ENCODE assay signal across 17 cellular contexts in genomic region chr22:49026476-49027121, GRCh38.
DNase-seq lines count a peak whose midpoint lies in the region; ATAC-seq, FAIRE-seq and TF ChIP-seq lines count a peak whose summit lies in the region.
"Had no signal": no experiment of that assay in that cellular context is flagged by ENCODE, and none has a peak within 500 bp of the region (broad histone marks: within the 10 kb centered on the region; RNA-seq: fewer than 3 reads in every experiment).

No MANE protein-coding gene starts in this region.

- H3K79me2 ChIP-seq in Karpas-422 (ENCODE audit: low read length), result no peaks in the 10 kb centered on the region

- H3K9me3 ChIP-seq in Karpas-422 (ENCODE audit: low read length) (no peaks in the 10 kb centered on the region), WERI-Rb-1 (ENCODE audit: severe bottlenecking) (no peaks in the 10 kb centered on the region)
- H3K9me3 ChIP-seq: colonic mucosa had no signal

- H3K4me3 Mint-ChIP-seq in neural crest cell, result no peak overlapping the region
- H3K4me3 Mint-ChIP-seq: naive B cell; T-helper 1 cell treated with Interleukin-12 subunit alpha and Interleukin-12 subunit beta and Interleukin-4 antibody, amounts not matched to agents 30 μg/mL and 1 μg/mL, for 36 hours had no signal

- no peaks in the 10 kb centered on the region for H3K4me1 ChIP-seq in Karpas-422 (ENCODE audit: low read length)
- H3K4me1 ChIP-seq: colonic mucosa had no signal

- H4K20me1 ChIP-seq in Karpas-422 (ENCODE audit: insufficient read depth, low read depth, low read length), result no peaks in the 10 kb centered on the region

- no peak overlapping the region for H3K4me3 ChIP-seq in Karpas-422 (ENCODE audit: low read length)
- H3K4me3 ChIP-seq in WERI-Rb-1 (ENCODE audit: low read depth, low read length), result no peak overlapping the region
- H3K4me3 ChIP-seq: colonic mucosa had no signal

- no peaks in the 10 kb centered on the region for H3K36me3 Mint-ChIP-seq in neural crest cell (ENCODE audit: low read depth)
- H3K36me3 Mint-ChIP-seq: activated naive CD4-positive, alpha-beta T cell treated with anti-CD3 and anti-CD28 coated beads, Interleukin-2, amount 50 U/mL, for 72 hours; naive B cell had no signal

- peak; percentile 89 for TF ChIP-seq CTCF in WERI-Rb-1 (IDR thresholded peaks at IDR 0.05; ENCODE audit: low read depth, low read length)
- TF ChIP-seq CTCF in neural crest cell (conservative IDR thresholded peaks at IDR 0.05), result peak; percentile 21

- H3K27ac Mint-ChIP-seq in neural crest cell (ENCODE audit: unreplicated experiment), result no peak overlapping the region
- H3K27ac Mint-ChIP-seq: activated naive CD4-positive, alpha-beta T cell treated with anti-CD3 and anti-CD28 coated beads, Interleukin-2, amount 50 U/mL, for 72 hours; naive B cell; T-helper 1 cell treated with Interleukin-12 subunit alpha and Interleukin-12 subunit beta and Interleukin-4 antibody, amounts not matched to agents 30 μg/mL and 1 μg/mL, for 36 hours had no signal

- peak; percentile 30 for DNase-seq in Daoy (ENCODE audit: low read depth)
- peak; percentile 73 for DNase-seq in Karpas-422
- DNase-seq in WERI-Rb-1, result peak; percentile 77
- DNase-seq in neural crest cell (ENCODE audit: low read depth, low spot score), result no peak
- no peak for DNase-seq in RCC 7860 (ENCODE audit: low spot score)
- DNase-seq in NCI-H2107 treated with DMSO at 0.1 percent for 48 hours (lab: John Stamatoyannopoulos, UW; ENCODE audit: unreplicated experiment), result no peak
- DNase-seq: Calu3, colonic mucosa, naive B cell, trophoblast cell had no signal

- ATAC-seq in GM18861 (IDR thresholded peaks at IDR 0.05; ENCODE audit: unreplicated experiment), result no peak
- no peak for ATAC-seq in HG03439 (IDR thresholded peaks at IDR 0.05; ENCODE audit: unreplicated experiment)
- ATAC-seq: activated naive CD4-positive, alpha-beta T cell treated with anti-CD3 and anti-CD28 coated beads, Interleukin-2, amount 50 U/mL, for 72 hours had no signal

- no peaks in the 10 kb centered on the region for H3K27me3 ChIP-seq in Karpas-422 (ENCODE audit: low read length)
- no peaks in the 10 kb centered on the region for H3K27me3 ChIP-seq in WERI-Rb-1 (ENCODE audit: insufficient read depth, low read depth, severe bottlenecking)
- H3K27me3 ChIP-seq: colonic mucosa had no signal

- H3K27me3 Mint-ChIP-seq in neural crest cell (ENCODE audit: low read depth), result peaks cover 3% of the 10 kb centered on the region

- no peak overlapping the region for H3K27ac ChIP-seq in Karpas-422 (ENCODE audit: low read length)
- H3K27ac ChIP-seq in WERI-Rb-1, result peak overlapping the region; percentile 4; the same call in 1 of the 2 replicates
- H3K27ac ChIP-seq: colonic mucosa, KMS-11 had no signal

- H3K4me2 ChIP-seq in Karpas-422 (ENCODE audit: low read depth, low read length, poor library complexity, severe bottlenecking), result no peak overlapping the region
- H3K4me2 ChIP-seq: KMS-11 had no signal

- FAIRE-seq in RCC 7860 (lab: Jason Lieb, UNC), result no peak
- FAIRE-seq: GM12891, keratinocyte had no signal

- H3K36me3 ChIP-seq in Karpas-422 (ENCODE audit: insufficient read depth, low read length) (no peaks in the 10 kb centered on the region), WERI-Rb-1 (no peaks in the 10 kb centered on the region)
- H3K36me3 ChIP-seq: colonic mucosa had no signal

- no peaks in the 10 kb centered on the region for H3K9me2 ChIP-seq in Karpas-422 (replicated peaks; ENCODE audit: insufficient read depth, low read length)

- H3K9ac ChIP-seq in Karpas-422 (ENCODE audit: low read length), result no peak overlapping the region
- H3K9ac ChIP-seq: KMS-11 had no signal

- H3K4me1 Mint-ChIP-seq in neural crest cell, result peaks cover 6% of the 10 kb centered on the region

- H3K9me3 Mint-ChIP-seq in neural crest cell, result no peaks in the 10 kb centered on the region
- H3K9me3 Mint-ChIP-seq: activated naive CD4-positive, alpha-beta T cell treated with anti-CD3 and anti-CD28 coated beads, Interleukin-2, amount 50 U/mL, for 72 hours; T-helper 1 cell treated with Interleukin-12 subunit alpha and Interleukin-12 subunit beta and Interleukin-4 antibody, amounts not matched to agents 30 μg/mL and 1 μg/mL, for 36 hours had no signal

- H2AFZ ChIP-seq in Karpas-422 (ENCODE audit: low read length), result no peak overlapping the region

Comparison
In these comparisons a context has a peak if more than half of its experiments do, and no peak if none do; other contexts are left out.
1. DNase-seq: peak in Daoy (single experiment), Karpas-422 (single experiment) and WERI-Rb-1 (single experiment); none in neural crest cell (single experiment), RCC 7860 (single experiment) and NCI-H2107 treated with DMSO at 0.1 percent for 48 hours (single experiment).